Comparison of ENCODE assay signal across 1 cellular context in genomic region chr21:16004121-16004520, GRCh38.
TF ChIP-seq lines count a peak whose summit lies in the region.

No MANE protein-coding gene starts in this region.

TF ChIP-seq in GM23338, 12 proteins besides CTCF, POLR2A, EP300 and RAD21:
- TF ChIP-seq, protein P1, sequence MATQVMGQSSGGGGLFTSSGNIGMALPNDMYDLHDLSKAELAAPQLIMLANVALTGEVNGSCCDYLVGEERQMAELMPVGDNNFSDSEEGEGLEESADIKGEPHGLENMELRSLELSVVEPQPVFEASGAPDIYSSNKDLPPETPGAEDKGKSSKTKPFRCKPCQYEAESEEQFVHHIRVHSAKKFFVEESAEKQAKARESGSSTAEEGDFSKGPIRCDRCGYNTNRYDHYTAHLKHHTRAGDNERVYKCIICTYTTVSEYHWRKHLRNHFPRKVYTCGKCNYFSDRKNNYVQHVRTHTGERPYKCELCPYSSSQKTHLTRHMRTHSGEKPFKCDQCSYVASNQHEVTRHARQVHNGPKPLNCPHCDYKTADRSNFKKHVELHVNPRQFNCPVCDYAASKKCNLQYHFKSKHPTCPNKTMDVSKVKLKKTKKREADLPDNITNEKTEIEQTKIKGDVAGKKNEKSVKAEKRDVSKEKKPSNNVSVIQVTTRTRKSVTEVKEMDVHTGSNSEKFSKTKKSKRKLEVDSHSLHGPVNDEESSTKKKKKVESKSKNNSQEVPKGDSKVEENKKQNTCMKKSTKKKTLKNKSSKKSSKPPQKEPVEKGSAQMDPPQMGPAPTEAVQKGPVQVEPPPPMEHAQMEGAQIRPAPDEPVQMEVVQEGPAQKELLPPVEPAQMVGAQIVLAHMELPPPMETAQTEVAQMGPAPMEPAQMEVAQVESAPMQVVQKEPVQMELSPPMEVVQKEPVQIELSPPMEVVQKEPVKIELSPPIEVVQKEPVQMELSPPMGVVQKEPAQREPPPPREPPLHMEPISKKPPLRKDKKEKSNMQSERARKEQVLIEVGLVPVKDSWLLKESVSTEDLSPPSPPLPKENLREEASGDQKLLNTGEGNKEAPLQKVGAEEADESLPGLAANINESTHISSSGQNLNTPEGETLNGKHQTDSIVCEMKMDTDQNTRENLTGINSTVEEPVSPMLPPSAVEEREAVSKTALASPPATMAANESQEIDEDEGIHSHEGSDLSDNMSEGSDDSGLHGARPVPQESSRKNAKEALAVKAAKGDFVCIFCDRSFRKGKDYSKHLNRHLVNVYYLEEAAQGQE (IDR thresholded peaks at IDR 0.05; ENCODE audit: unreplicated experiment): no peak
- TF ChIP-seq ZNF462 (CRISPR knock-in tag; IDR thresholded peaks at IDR 0.05) (no peak), POLR2AphosphoS5 (IDR thresholded peaks at IDR 0.05; ENCODE audit: low read depth) (no peak), EZH2 (IDR thresholded peaks at IDR 0.05; ENCODE audit: low read depth, unreplicated experiment) (no peak), NANOG (IDR thresholded peaks at IDR 0.05; ENCODE audit: borderline replicate concordance) (no peak), ZNF114 (CRISPR knock-in tag; IDR thresholded peaks at IDR 0.05) (no peak), STAT1 (IDR thresholded peaks at IDR 0.05; ENCODE audit: unreplicated experiment) (no peak), JUNB (IDR thresholded peaks at IDR 0.05; ENCODE audit: unreplicated experiment) (no peak)
- TF ChIP-seq, protein P2, sequence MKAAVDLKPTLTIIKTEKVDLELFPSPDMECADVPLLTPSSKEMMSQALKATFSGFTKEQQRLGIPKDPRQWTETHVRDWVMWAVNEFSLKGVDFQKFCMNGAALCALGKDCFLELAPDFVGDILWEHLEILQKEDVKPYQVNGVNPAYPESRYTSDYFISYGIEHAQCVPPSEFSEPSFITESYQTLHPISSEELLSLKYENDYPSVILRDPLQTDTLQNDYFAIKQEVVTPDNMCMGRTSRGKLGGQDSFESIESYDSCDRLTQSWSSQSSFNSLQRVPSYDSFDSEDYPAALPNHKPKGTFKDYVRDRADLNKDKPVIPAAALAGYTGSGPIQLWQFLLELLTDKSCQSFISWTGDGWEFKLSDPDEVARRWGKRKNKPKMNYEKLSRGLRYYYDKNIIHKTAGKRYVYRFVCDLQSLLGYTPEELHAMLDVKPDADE (IDR thresholded peaks at IDR 0.05): no peak
